Comparison of ENCODE assay signal across 21 cellular contexts in genomic region chr10:18668026-18668425, GRCh38.
"Had no signal": no experiment of that assay in that cellular context is flagged by ENCODE, and none has a peak within 500 bp of the region (broad histone marks: within the 10 kb centered on the region; RNA-seq: fewer than 3 reads in every experiment).

No MANE protein-coding gene starts in this region.

- H3K9me3 ChIP-seq: colonic mucosa, heart right ventricle, neutrophil, ovary, psoas muscle, right atrium auricular region, tibial artery had no signal

- H3K27me3 ChIP-seq: colonic mucosa, heart right ventricle, neutrophil, ovary, right atrium auricular region, tibial artery had no signal

- H3K9me3 Mint-ChIP-seq: activated B cell treated with CpG ODN at 0.5 μM for 24 hours; activated naive CD8-positive, alpha-beta T cell treated with anti-CD3 and anti-CD28 coated beads for 36 hours; activated T-cell treated with anti-CD3 and anti-CD28 coated beads, Interleukin-2, amount 50 U/mL, for 24 hours; activated T-helper 17 cell treated with anti-CD3 and anti-CD28 coated beads, Interleukin-2, amount 50 U/mL, for 72 hours; nephron; stimulated activated naive CD8-positive, alpha-beta T cell treated with anti-CD3 and anti-CD28 coated beads, Interleukin-15, amount 100 ng/mL, for 72 hours had no signal

- ATAC-seq: activated CD4-positive, alpha-beta T cell treated with anti-CD3 and anti-CD28 coated beads for 36 hours; activated T-helper 17 cell treated with anti-CD3 and anti-CD28 coated beads, Interleukin-2, amount 50 U/mL, for 72 hours; heart right ventricle; psoas muscle; stimulated activated naive CD8-positive, alpha-beta T cell treated with anti-CD3 and anti-CD28 coated beads, Interleukin-15, amount 100 ng/mL, for 72 hours had no signal

- DNase-seq: activated B cell treated with CpG ODN at 0.5 μM for 24 hours; activated CD4-positive, alpha-beta T cell treated with anti-CD3 and anti-CD28 coated beads for 36 hours; activated CD4-positive, alpha-beta T cell treated with anti-CD3 and anti-CD28 coated beads, Interleukin-2, amount 50 U/mL, for 4 hours; activated CD8-positive, alpha-beta memory T cell treated with anti-CD3 and anti-CD28 coated beads for 24 hours; activated CD8-positive, alpha-beta memory T cell treated with anti-CD3 and anti-CD28 coated beads, Interleukin-2, amount 50 U/mL, for 4 hours; activated naive CD4-positive, alpha-beta T cell; activated naive CD8-positive, alpha-beta T cell treated with anti-CD3 and anti-CD28 coated beads for 36 hours; activated T-cell treated with anti-CD3 and anti-CD28 coated beads, Interleukin-2, amount 50 U/mL, for 24 hours; colonic mucosa; heart right ventricle; kidney; ovary; psoas muscle; stimulated activated CD4-positive, alpha-beta T cell treated with anti-CD3 and anti-CD28 coated beads, Interleukin-12 subunit alpha, Interleukin-12 subunit beta, amount 100 ng/mL, for 4 hours; stimulated activated naive CD8-positive, alpha-beta T cell treated with anti-CD3 and anti-CD28 coated beads, Interleukin-15, amount 100 ng/mL, for 72 hours; T-helper 9 cell; tibial artery had no signal

- H3K4me3 Mint-ChIP-seq: activated B cell treated with CpG ODN at 0.5 μM for 24 hours; activated CD4-positive, alpha-beta T cell treated with anti-CD3 and anti-CD28 coated beads for 36 hours; activated naive CD8-positive, alpha-beta T cell treated with anti-CD3 and anti-CD28 coated beads for 36 hours; activated T-cell treated with anti-CD3 and anti-CD28 coated beads, Interleukin-2, amount 50 U/mL, for 24 hours; activated T-helper 17 cell treated with anti-CD3 and anti-CD28 coated beads, Interleukin-2, amount 50 U/mL, for 72 hours; nephron; stimulated activated naive CD8-positive, alpha-beta T cell treated with anti-CD3 and anti-CD28 coated beads, Interleukin-15, amount 100 ng/mL, for 72 hours had no signal

- H3K4me3 ChIP-seq: colonic mucosa, heart right ventricle, ovary, psoas muscle, right atrium auricular region, tibial artery had no signal

- H3K27ac Mint-ChIP-seq: activated B cell treated with CpG ODN at 0.5 μM for 24 hours; activated CD4-positive, alpha-beta T cell treated with anti-CD3 and anti-CD28 coated beads for 36 hours; activated naive CD8-positive, alpha-beta T cell treated with anti-CD3 and anti-CD28 coated beads for 36 hours; activated T-cell treated with anti-CD3 and anti-CD28 coated beads, Interleukin-2, amount 50 U/mL, for 24 hours; activated T-helper 17 cell treated with anti-CD3 and anti-CD28 coated beads, Interleukin-2, amount 50 U/mL, for 72 hours; nephron had no signal

- H3K4me1 ChIP-seq: colonic mucosa had no signal

- H3K36me3 ChIP-seq: ovary had no signal

- H3K27me3 Mint-ChIP-seq: activated B cell treated with CpG ODN at 0.5 μM for 24 hours; activated CD4-positive, alpha-beta T cell treated with anti-CD3 and anti-CD28 coated beads for 36 hours; activated naive CD8-positive, alpha-beta T cell treated with anti-CD3 and anti-CD28 coated beads for 36 hours; activated T-cell treated with anti-CD3 and anti-CD28 coated beads, Interleukin-2, amount 50 U/mL, for 24 hours; activated T-helper 17 cell treated with anti-CD3 and anti-CD28 coated beads, Interleukin-2, amount 50 U/mL, for 72 hours; stimulated activated naive CD8-positive, alpha-beta T cell treated with anti-CD3 and anti-CD28 coated beads, Interleukin-15, amount 100 ng/mL, for 72 hours had no signal

- H3K27ac ChIP-seq: colonic mucosa, heart right ventricle, neutrophil, ovary, psoas muscle, right atrium auricular region, tibial artery had no signal
